In genomic region chr12:101885912-101886561, GRCh38 we compare ENCODE assay signal across 22 cellular contexts. TPM values are rescaled to one million over a fixed set of nuclear protein-coding genes. Genes with fewer than 3 reads are reported as not detected.
DNase-seq lines count a peak whose midpoint lies in the region; ATAC-seq and TF ChIP-seq lines count a peak whose summit lies in the region.
"Had no signal": no experiment of that assay in that cellular context is flagged by ENCODE, and none has a peak within 500 bp of the region (broad histone marks: within the 10 kb centered on the region; RNA-seq: fewer than 3 reads in every experiment).

No MANE protein-coding gene starts in this region.

- H3K9me3 Mint-ChIP-seq in activated naive CD8-positive, alpha-beta T cell treated with anti-CD3 and anti-CD28 coated beads for 36 hours: no peaks in the 10 kb centered on the region
- H3K9me3 Mint-ChIP-seq: activated naive CD8-positive, alpha-beta T cell treated with anti-CD3 and anti-CD28 coated beads, Interleukin-2, amount 50 U/mL, for 24 hours; activated T-cell treated with anti-CD3 and anti-CD28 coated beads, Interleukin-2, amount 50 U/mL, for 24 hours; CD4-positive, alpha-beta memory T cell; effector memory CD8-positive, alpha-beta T cell; memory B cell; neural crest cell had no signal

- peak; percentile 5 for TF ChIP-seq CTCF in GM12864 (IDR thresholded peaks at IDR 0.05; ENCODE audit: low read depth, low read length, missing control alignments)
- TF ChIP-seq CTCF in ovary (IDR thresholded peaks at IDR 0.05): no peak

- no peaks in the 10 kb centered on the region for H3K27me3 ChIP-seq in ovary
- H3K27me3 ChIP-seq: gastrocnemius medialis, SJCRH30 had no signal

- H3K4me3 Mint-ChIP-seq in activated naive CD8-positive, alpha-beta T cell treated with anti-CD3 and anti-CD28 coated beads for 36 hours: no peak overlapping the region
- H3K4me3 Mint-ChIP-seq: activated naive CD8-positive, alpha-beta T cell treated with anti-CD3 and anti-CD28 coated beads, Interleukin-2, amount 50 U/mL, for 24 hours; activated T-cell treated with anti-CD3 and anti-CD28 coated beads, Interleukin-2, amount 50 U/mL, for 24 hours; CD4-positive, alpha-beta memory T cell; effector memory CD8-positive, alpha-beta T cell; memory B cell; neural crest cell had no signal

- H3K36me3 Mint-ChIP-seq in activated naive CD8-positive, alpha-beta T cell treated with anti-CD3 and anti-CD28 coated beads for 36 hours: peaks cover 6% of the 10 kb centered on the region
- H3K36me3 Mint-ChIP-seq: CD4-positive, alpha-beta memory T cell had no signal

- no peak overlapping the region for H3K27ac Mint-ChIP-seq in activated naive CD8-positive, alpha-beta T cell treated with anti-CD3 and anti-CD28 coated beads for 36 hours
- H3K27ac Mint-ChIP-seq: activated naive CD8-positive, alpha-beta T cell treated with anti-CD3 and anti-CD28 coated beads, Interleukin-2, amount 50 U/mL, for 24 hours; activated T-cell treated with anti-CD3 and anti-CD28 coated beads, Interleukin-2, amount 50 U/mL, for 24 hours; effector memory CD8-positive, alpha-beta T cell; memory B cell had no signal

- no peaks in the 10 kb centered on the region for H3K4me1 Mint-ChIP-seq in activated naive CD8-positive, alpha-beta T cell treated with anti-CD3 and anti-CD28 coated beads for 36 hours
- H3K4me1 Mint-ChIP-seq: neural crest cell had no signal

- ATAC-seq in GM19452 (IDR thresholded peaks at IDR 0.05; ENCODE audit: unreplicated experiment): peak; percentile 76
- peak; percentile 81 for ATAC-seq in HG02938 (IDR thresholded peaks at IDR 0.05; ENCODE audit: unreplicated experiment)
- peak; percentile 46 for ATAC-seq in HG03558 (IDR thresholded peaks at IDR 0.05; ENCODE audit: extremely low read depth, unreplicated experiment)
- ATAC-seq: activated naive CD8-positive, alpha-beta T cell treated with anti-CD3 and anti-CD28 coated beads, Interleukin-2, amount 50 U/mL, for 24 hours; effector memory CD8-positive, alpha-beta T cell; gastrocnemius medialis had no signal

- no peaks in the 10 kb centered on the region for H3K9me3 ChIP-seq in ovary
- H3K9me3 ChIP-seq: gastrocnemius medialis, SJCRH30 had no signal

- no peak overlapping the region for H3K27ac ChIP-seq in ovary
- H3K27ac ChIP-seq: gastrocnemius medialis, SJCRH30 had no signal

- DNase-seq in GM12864 (ENCODE audit: low read depth): no peak
- no peak for DNase-seq in DMS114 treated with DMSO at 0.1 percent for 48 hours (lab: John Stamatoyannopoulos, UW; ENCODE audit: unreplicated experiment)
- DNase-seq in activated naive CD8-positive, alpha-beta T cell treated with anti-CD3 and anti-CD28 coated beads for 36 hours: no peak
- DNase-seq in ovary: no peak
- DNase-seq in NCI-H526 (lab: John Stamatoyannopoulos, UW): no peak
- DNase-seq: activated CD4-positive, alpha-beta T cell treated with anti-CD3 and anti-CD28 coated beads, Interleukin-2, amount 50 U/mL, for 1 hour; activated naive CD8-positive, alpha-beta T cell treated with anti-CD3 and anti-CD28 coated beads, Interleukin-2, amount 50 U/mL, for 24 hours; activated T-cell treated with anti-CD3 and anti-CD28 coated beads, Interleukin-2, amount 50 U/mL, for 24 hours; caudate nucleus; CD4-positive, alpha-beta memory T cell; effector memory CD8-positive, alpha-beta T cell; gastrocnemius medialis; GOT3; NCI-H1092; NCI-H2227 treated with DMSO at 0.1 percent for 48 hours; SJCRH30; stimulated activated CD4-positive, alpha-beta T cell treated with anti-CD3 and anti-CD28 coated beads, Interleukin-4, amount 100 ng/mL, for 4 hours had no signal

- no peak for TF ChIP-seq EP300 in ovary (IDR thresholded peaks at IDR 0.05)

- no peaks in the 10 kb centered on the region for H3K4me1 ChIP-seq in ovary (ENCODE audit: insufficient read depth)
- H3K4me1 ChIP-seq: gastrocnemius medialis, SJCRH30 had no signal

- intact Hi-C loops in ovary (cut with DNase I): no loop called here

- no peaks in the 10 kb centered on the region for H3K36me3 ChIP-seq in ovary
- H3K36me3 ChIP-seq: gastrocnemius medialis, SJCRH30 had no signal

- no peak for TF ChIP-seq POLR2A in ovary (IDR thresholded peaks at IDR 0.05)

- WGBS in ovary, 3 donors: 80 to 83% (median 81%) methylated on average over 4 of the region's 4 CpGs

- H3K27me3 Mint-ChIP-seq in activated naive CD8-positive, alpha-beta T cell treated with anti-CD3 and anti-CD28 coated beads for 36 hours: no peaks in the 10 kb centered on the region
- H3K27me3 Mint-ChIP-seq: activated naive CD8-positive, alpha-beta T cell treated with anti-CD3 and anti-CD28 coated beads, Interleukin-2, amount 50 U/mL, for 24 hours; activated T-cell treated with anti-CD3 and anti-CD28 coated beads, Interleukin-2, amount 50 U/mL, for 24 hours; CD4-positive, alpha-beta memory T cell; effector memory CD8-positive, alpha-beta T cell; memory B cell had no signal

- no peak overlapping the region for H3K4me3 ChIP-seq in GM12864 (ENCODE audit: low read depth, low read length)
- H3K4me3 ChIP-seq in ovary: no peak overlapping the region
- H3K4me3 ChIP-seq: gastrocnemius medialis, SJCRH30 had no signal

RNA-seq across cellular contexts. Expression of gene DRAM1, which starts 8.7 kb away (rescaled TPM):
- 1 to 10 TPM; 5.2 to 6.7 TPM for total RNA-seq in activated naive CD8-positive, alpha-beta T cell treated with anti-CD3 and anti-CD28 coated beads for 36 hours
- total RNA-seq in ovary: 10 to 100 TPM in 6 of 7 donors, 1 to 10 TPM in 1; 9.3 to 21.7 (median 15.8) TPM
- polyA plus RNA-seq in ovary: 10 to 100 TPM in 1 of 2 donors, 1 to 10 TPM in 1; 9.1 to 19.0 TPM

RNA-seq across cellular contexts. Expression of gene GNPTAB, which starts 55.3 kb away (rescaled TPM):
- 10 to 100 TPM; 44.9 to 47.4 TPM for total RNA-seq in activated naive CD8-positive, alpha-beta T cell treated with anti-CD3 and anti-CD28 coated beads for 36 hours
- 10 to 100 TPM; 10.3 to 24.2 (median 16.6) TPM for total RNA-seq in ovary
- polyA plus RNA-seq in ovary: 10 to 100 TPM in 1 of 2 donors, 1 to 10 TPM in 1; 7.1 to 23.3 TPM
